In the genomic region with DNA sequence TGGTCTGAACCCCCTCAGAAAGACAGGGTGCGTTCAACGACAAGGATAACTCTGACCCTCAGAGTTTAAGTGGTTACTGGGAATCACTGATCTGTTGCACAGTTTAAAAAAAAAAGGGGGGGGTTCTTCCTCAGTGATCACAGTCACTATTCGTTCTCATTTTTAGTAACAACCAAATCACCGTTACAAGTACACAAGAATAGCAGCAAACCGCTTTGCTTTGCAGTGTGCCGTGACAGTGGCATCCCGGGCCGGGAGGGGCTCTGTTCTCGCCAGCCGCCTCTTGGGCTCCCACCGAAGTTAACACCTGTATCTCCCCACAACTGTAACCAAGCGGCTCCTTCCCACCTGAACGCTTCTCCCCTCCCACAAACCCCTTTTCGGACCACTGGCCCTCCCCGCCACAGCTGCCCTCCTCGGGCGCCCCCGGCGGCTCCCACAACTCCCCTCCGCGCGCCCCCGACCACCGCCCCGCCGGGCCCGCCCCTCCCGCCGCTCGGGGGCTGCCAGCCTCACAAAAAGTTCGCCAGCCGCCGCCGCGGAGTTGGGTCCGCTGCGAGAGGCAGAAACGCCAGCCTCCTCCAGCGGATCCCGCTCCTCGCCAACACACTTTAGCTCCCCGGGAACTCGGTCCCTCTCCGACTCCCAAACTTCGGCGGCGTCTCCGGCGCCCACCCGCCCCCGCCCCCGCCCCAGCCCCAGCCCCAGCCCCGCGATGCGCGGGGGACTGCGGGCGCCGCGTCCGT, we compare ENCODE assay signal across 8 cellular contexts. TPM values are rescaled to one million over a fixed set of nuclear protein-coding genes. Genes with fewer than 3 reads are reported as not detected.
DNase-seq lines count a peak whose midpoint lies in the region; ATAC-seq and TF ChIP-seq lines count a peak whose summit lies in the region.

No MANE protein-coding gene starts in this region.

- no peaks in the 10 kb centered on the region for H3K27me3 ChIP-seq in BJ (ENCODE audit: control insufficient read depth, insufficient read depth, low read length)
- no peaks in the 10 kb centered on the region for H3K27me3 ChIP-seq in brain microvascular endothelial cell (replicated peaks)
- no peaks in the 10 kb centered on the region for H3K27me3 ChIP-seq in layer of hippocampus (ENCODE audit: control insufficient read depth, insufficient read depth, low read length)

- POLR2A ChIA-PET in BJ (lab: Charles Lee), result interaction anchor here (0.6 to 2.4 kb wide), 2 partner anchors 102 to 278 kb away, joined by 3 to 26 read pairs; no protein-coding TSS in a partner anchor

- DNase-seq in BJ (ENCODE audit: low read depth), result no peak
- DNase-seq in T-helper 22 cell (ENCODE audit: low read depth), result peak; percentile 18
- DNase-seq in brain microvascular endothelial cell, result peak; percentile 6
- DNase-seq in stimulated activated CD4-positive, alpha-beta T cell treated with anti-CD3 and anti-CD28 coated beads, Interleukin-2, amount 100 ng/mL, for 48 hours, result peak; percentile 32 to 39
- DNase-seq in NCI-H2081 treated with DMSO at 0.1 percent for 48 hours (lab: John Stamatoyannopoulos, UW), result no peak

- H3K4me3 ChIP-seq in BJ (ENCODE audit: low read depth, low read length) (peak overlapping the region; percentile 71), brain microvascular endothelial cell (ENCODE audit: low read depth, low read length) (peak overlapping the region; percentile 89)

- TF ChIP-seq CTCF in BJ (IDR thresholded peaks at IDR 0.05; ENCODE audit: insufficient read depth, low read depth, low read length), result no peak
- peak; percentile 8 for TF ChIP-seq CTCF in brain microvascular endothelial cell (IDR thresholded peaks at IDR 0.05; ENCODE audit: low read depth, low read length, missing control alignments)

- TF ChIP-seq POLR2A in GM19193 (IDR thresholded peaks at IDR 0.05; ENCODE audit: extremely low read depth, insufficient read depth, insufficient read length), result peak; percentile 61

- in situ Hi-C loops in brain microvascular endothelial cell (cut with HindIII; ENCODE audit: low pct_ligation_motif_present, low sequenced_read_pairs), result no loop called here

- peak; percentile 43 for ATAC-seq in HG03342 (IDR thresholded peaks at IDR 0.05; ENCODE audit: unreplicated experiment)

- H3K36me3 ChIP-seq in BJ (ENCODE audit: control insufficient read depth, insufficient read depth, low read length), result no peaks in the 10 kb centered on the region
- no peaks in the 10 kb centered on the region for H3K36me3 ChIP-seq in brain microvascular endothelial cell (replicated peaks)

- H3K27ac ChIP-seq in brain microvascular endothelial cell (no peak overlapping the region), layer of hippocampus (ENCODE audit: low read depth, low read length) (peak overlapping the region; percentile 31)

- CTCF ChIA-PET in BJ (lab: Yijun Ruan, JAX), result interaction anchor here (1.2 to 3.6 kb wide), 5 partner anchors 37 to 416 kb away, joined by 3 to 20 read pairs (median 4); no protein-coding TSS in a partner anchor

RNA-seq across cellular contexts. Expression of a gene that starts 1.2 kb away (rescaled TPM):
- 68.8 and 69.2 TPM in 2 replicates for polyA plus RNA-seq in BJ (2011; rRNA removed)
- polyA minus RNA-seq in BJ (2011; rRNA and poly(A)+ RNA removed), result 38.5 and 56.3 TPM in 2 replicates

Comparison
In these comparisons a context has a peak if more than half of its experiments do, and no peak if none do; other contexts are left out.
1. DNase-seq: peak in T-helper 22 cell (single experiment), brain microvascular endothelial cell (single experiment) and stimulated activated CD4-positive, alpha-beta T cell treated with anti-CD3 and anti-CD28 coated beads, Interleukin-2, amount 100 ng/mL, for 48 hours (2 of 2); none in BJ (single experiment) and NCI-H2081 treated with DMSO at 0.1 percent for 48 hours (single experiment).